ENCODE assay signal across 18 cellular contexts in genomic region chr1:178273707-178274410, GRCh38.
DNase-seq lines count a peak whose midpoint lies in the region; ATAC-seq, FAIRE-seq and TF ChIP-seq lines count a peak whose summit lies in the region.
"Had no signal": no experiment of that assay in that cellular context is flagged by ENCODE, and none has a peak within 500 bp of the region (broad histone marks: within the 10 kb centered on the region; RNA-seq: fewer than 3 reads in every experiment).

No MANE protein-coding gene starts in this region.

- DNase-seq in Daoy (ENCODE audit: low read depth) (peak; percentile 29), LHCN-M2 (ENCODE audit: low read depth) (peak; percentile 62), bronchial epithelial cell (ENCODE audit: low read depth) (peak; percentile 74), mesothelial cell of epicardium (ENCODE audit: low spot score in 2 of 2, unreplicated experiment in 2 of 2) (no peak), hepatocyte (ENCODE audit: low spot score) (no peak)
- DNase-seq in activated CD4-positive, alpha-beta T cell treated with anti-CD3 and anti-CD28 coated beads, Interleukin-2, amount 50 U/mL, for 48 hours = no peak
- DNase-seq: activated CD4-positive, alpha-beta T cell treated with anti-CD3 and anti-CD28 coated beads for 4 hours; DMS 273 treated with DMSO at 0.1 percent for 48 hours; effector CD4-positive, alpha-beta T cell; MV-4-11; NCI-H2171 treated with DMSO at 0.1 percent for 48 hours; stimulated activated CD4-positive, alpha-beta T cell treated with anti-CD3 and anti-CD28 coated beads, Interleukin-2, amount 100 ng/mL, for 24 hours; T-helper 17 cell; uterus had no signal

- H3K27me3 ChIP-seq in bronchial epithelial cell (ENCODE audit: control insufficient read depth, insufficient read depth, low read length) (no peaks in the 10 kb centered on the region), hepatocyte (no peaks in the 10 kb centered on the region)
- H3K27me3 ChIP-seq: ascending aorta, uterus had no signal

- no peak for ATAC-seq in HG03439 (IDR thresholded peaks at IDR 0.05; ENCODE audit: unreplicated experiment)
- ATAC-seq: T-helper 17 cell had no signal

- 75% methylated on average over 6 of the region's 6 CpGs for WGBS in hepatocyte (ENCODE audit: low lambda C conversion rate, missing lambda C conversion rate)

- H3K36me3 Mint-ChIP-seq in mesothelial cell of epicardium = peaks cover 3% of the 10 kb centered on the region

- CTCF ChIA-PET in HEK293 (lab: Yijun Ruan, JAX) = interaction anchor here (0.7 to 1.4 kb wide), 2 partner anchors 178 to 242 kb away, joined by 3 to 6 read pairs; no protein-coding TSS in a partner anchor

- H3K4me1 ChIP-seq in HEK293 (ENCODE audit: control insufficient read depth, insufficient read depth, low read length) (no peaks in the 10 kb centered on the region), hepatocyte (ENCODE audit: insufficient read depth) (peaks cover 17% of the 10 kb centered on the region)
- H3K4me1 ChIP-seq: ascending aorta, uterus had no signal

- H3K9me2 ChIP-seq in hepatocyte (replicated peaks; ENCODE audit: insufficient read depth) = no peaks in the 10 kb centered on the region

- TF ChIP-seq CTCF in HEK293 (tag by site-specific recombination; IDR thresholded peaks at IDR 0.05) (no peak), bronchial epithelial cell (IDR thresholded peaks at IDR 0.05; ENCODE audit: insufficient read depth, low read length, severe bottlenecking) (no peak), mesothelial cell of epicardium (IDR thresholded peaks at IDR 0.05; ENCODE audit: unreplicated experiment) (no peak), hepatocyte (IDR thresholded peaks at IDR 0.05; ENCODE audit: poor library complexity) (no peak)

- H3K27ac Mint-ChIP-seq in mesothelial cell of epicardium = no peak overlapping the region
- H3K27ac Mint-ChIP-seq: activated T-helper 1 cell treated with anti-CD3 and anti-CD28 coated beads, Interleukin-12 subunit alpha, Interleukin-12 subunit beta, Interleukin-2, Interleukin-4 antibody, amounts not matched to agents 30 ng/mL and 10 ng/mL and 1 ng/mL, durations not matched to agents 14 hours and 24 hours and 36 hours; T-helper 17 cell had no signal

- FAIRE-seq in bronchial epithelial cell (lab: Jason Lieb, UNC) = no peak

- H3K4me3 ChIP-seq in HEK293 (ENCODE audit: low read depth, low read length) (no peak overlapping the region), bronchial epithelial cell (ENCODE audit: low read depth, low read length) (no peak overlapping the region), hepatocyte (no peak overlapping the region)
- H3K4me3 ChIP-seq: ascending aorta, uterus had no signal

- H3K27ac ChIP-seq in HEK293 (ENCODE audit: extremely low read depth, low read depth, low read length) = no peak overlapping the region
- H3K27ac ChIP-seq in hepatocyte = no peak overlapping the region
- H3K27ac ChIP-seq: ascending aorta, uterus had no signal

- POLR2A ChIA-PET in HEK293 (lab: Yijun Ruan, JAX) = no interaction called here

- H3K27me3 Mint-ChIP-seq in mesothelial cell of epicardium (ENCODE audit: low read depth) = no peaks in the 10 kb centered on the region

- H3K4me2 ChIP-seq in hepatocyte = no peak overlapping the region

- H3K36me3 ChIP-seq in HEK293 (ENCODE audit: control insufficient read depth in 2 of 2, insufficient read depth in 1 of 2, low read length in 2 of 2) (no peaks in the 10 kb centered on the region), bronchial epithelial cell (ENCODE audit: control insufficient read depth, insufficient read depth, low read length) (no peaks in the 10 kb centered on the region), hepatocyte (replicated peaks; ENCODE audit: insufficient read depth, low read depth) (no peaks in the 10 kb centered on the region)
- H3K36me3 ChIP-seq: ascending aorta, uterus had no signal

- H3K4me1 Mint-ChIP-seq in mesothelial cell of epicardium = peaks cover 29% of the 10 kb centered on the region
- H3K4me1 Mint-ChIP-seq: T-helper 17 cell had no signal

- H3K9me3 ChIP-seq in HEK293 (ENCODE audit: control insufficient read depth, insufficient read depth, low read depth, low read length) (no peaks in the 10 kb centered on the region), hepatocyte (ENCODE audit: low read depth) (no peaks in the 10 kb centered on the region)
- H3K9me3 ChIP-seq: ascending aorta, uterus had no signal

- no peaks in the 10 kb centered on the region for H4K20me1 ChIP-seq in hepatocyte (ENCODE audit: insufficient read depth, poor library complexity, severe bottlenecking)

- H3K4me3 Mint-ChIP-seq in mesothelial cell of epicardium = no peak overlapping the region
- H3K4me3 Mint-ChIP-seq: activated T-helper 1 cell treated with anti-CD3 and anti-CD28 coated beads, Interleukin-12 subunit alpha, Interleukin-12 subunit beta, Interleukin-2, Interleukin-4 antibody, amounts not matched to agents 30 ng/mL and 10 ng/mL and 1 ng/mL, durations not matched to agents 14 hours and 24 hours and 36 hours; T-helper 17 cell had no signal

- H3K9me3 Mint-ChIP-seq in mesothelial cell of epicardium = peaks cover 9% of the 10 kb centered on the region
- H3K9me3 Mint-ChIP-seq: activated T-helper 1 cell treated with anti-CD3 and anti-CD28 coated beads, Interleukin-12 subunit alpha, Interleukin-12 subunit beta, Interleukin-2, Interleukin-4 antibody, amounts not matched to agents 30 ng/mL and 10 ng/mL and 1 ng/mL, durations not matched to agents 14 hours and 24 hours and 36 hours had no signal

- no peak overlapping the region for H2AFZ ChIP-seq in hepatocyte

- peaks cover 29% of the 10 kb centered on the region for H3K79me2 ChIP-seq in hepatocyte

TF ChIP-seq in HEK293, 187 proteins besides CTCF, POLR2A, EP300 and RAD21:
- TF ChIP-seq, protein P1, sequence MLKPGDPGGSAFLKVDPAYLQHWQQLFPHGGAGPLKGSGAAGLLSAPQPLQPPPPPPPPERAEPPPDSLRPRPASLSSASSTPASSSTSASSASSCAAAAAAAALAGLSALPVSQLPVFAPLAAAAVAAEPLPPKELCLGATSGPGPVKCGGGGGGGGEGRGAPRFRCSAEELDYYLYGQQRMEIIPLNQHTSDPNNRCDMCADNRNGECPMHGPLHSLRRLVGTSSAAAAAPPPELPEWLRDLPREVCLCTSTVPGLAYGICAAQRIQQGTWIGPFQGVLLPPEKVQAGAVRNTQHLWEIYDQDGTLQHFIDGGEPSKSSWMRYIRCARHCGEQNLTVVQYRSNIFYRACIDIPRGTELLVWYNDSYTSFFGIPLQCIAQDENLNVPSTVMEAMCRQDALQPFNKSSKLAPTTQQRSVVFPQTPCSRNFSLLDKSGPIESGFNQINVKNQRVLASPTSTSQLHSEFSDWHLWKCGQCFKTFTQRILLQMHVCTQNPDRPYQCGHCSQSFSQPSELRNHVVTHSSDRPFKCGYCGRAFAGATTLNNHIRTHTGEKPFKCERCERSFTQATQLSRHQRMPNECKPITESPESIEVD (tag by site-specific recombination; IDR thresholded peaks at IDR 0.05) = peak; percentile 37; the same call in 1 of the 2 replicates
- TF ChIP-seq, protein P2, sequence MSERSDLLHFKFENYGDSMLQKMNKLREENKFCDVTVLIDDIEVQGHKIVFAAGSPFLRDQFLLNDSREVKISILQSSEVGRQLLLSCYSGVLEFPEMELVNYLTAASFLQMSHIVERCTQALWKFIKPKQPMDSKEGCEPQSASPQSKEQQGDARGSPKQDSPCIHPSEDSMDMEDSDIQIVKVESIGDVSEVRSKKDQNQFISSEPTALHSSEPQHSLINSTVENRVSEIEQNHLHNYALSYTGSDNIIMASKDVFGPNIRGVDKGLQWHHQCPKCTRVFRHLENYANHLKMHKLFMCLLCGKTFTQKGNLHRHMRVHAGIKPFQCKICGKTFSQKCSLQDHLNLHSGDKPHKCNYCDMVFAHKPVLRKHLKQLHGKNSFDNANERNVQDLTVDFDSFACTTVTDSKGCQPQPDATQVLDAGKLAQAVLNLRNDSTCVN (tag by site-specific recombination; optimal IDR thresholded peaks at IDR 0.05) = no peak
- TF ChIP-seq ZBTB8A (tag by site-specific recombination; IDR thresholded peaks at IDR 0.05) = no peak
- no peak for TF ChIP-seq GLI4 (tag by site-specific recombination; IDR thresholded peaks at IDR 0.05)

Comparison
In these comparisons a context has a peak if more than half of its experiments do, and no peak if none do; other contexts are left out.
1. DNase-seq: peak in Daoy (single experiment), LHCN-M2 (single experiment) and bronchial epithelial cell (single experiment); none in activated CD4-positive, alpha-beta T cell treated with anti-CD3 and anti-CD28 coated beads, Interleukin-2, amount 50 U/mL, for 48 hours (0 of 2), mesothelial cell of epicardium (0 of 2) and hepatocyte (single experiment).